8 cellular contexts compared by ENCODE assay signal in the genomic region with DNA sequence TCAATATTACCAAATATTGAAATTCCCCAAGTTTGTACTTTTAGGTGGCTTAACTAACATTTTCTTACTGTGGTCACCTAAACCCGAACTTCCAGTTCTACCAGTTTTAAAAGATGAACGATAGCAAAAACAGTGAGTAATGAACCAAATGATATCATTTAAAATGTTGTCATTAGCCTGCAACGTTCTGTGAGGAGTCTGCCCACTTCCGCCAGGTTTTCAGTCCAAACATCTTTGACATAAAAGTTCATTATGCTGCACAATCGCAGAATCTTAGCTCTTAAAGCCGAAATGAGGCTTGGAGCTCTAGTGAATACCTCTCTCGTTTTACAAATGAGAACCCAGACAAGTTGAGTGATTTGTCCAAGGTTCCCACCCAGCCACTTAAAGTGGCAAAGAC. TPM values are rescaled to one million over a fixed set of nuclear protein-coding genes. Genes with fewer than 3 reads are reported as not detected.
DNase-seq lines count a peak whose midpoint lies in the region; TF ChIP-seq lines count a peak whose summit lies in the region.

No MANE protein-coding gene starts in this region.

- H3K27ac ChIP-seq in Karpas-422 (ENCODE audit: low read length): no peak overlapping the region

- H3K4me1 ChIP-seq in Karpas-422 (ENCODE audit: low read length) (peaks cover 15% of the 10 kb centered on the region), mononuclear cell (ENCODE audit: insufficient read depth, low read length) (peaks cover 13% of the 10 kb centered on the region)

- no peak overlapping the region for H2AFZ ChIP-seq in Karpas-422 (ENCODE audit: low read length)

- H3K4me2 ChIP-seq in Karpas-422 (ENCODE audit: low read depth, low read length, poor library complexity, severe bottlenecking): peak overlapping the region; percentile 65

- H3K36me3 Mint-ChIP-seq in Calu3 (ENCODE audit: insufficient read depth, unreplicated experiment): peaks cover 39% of the 10 kb centered on the region

- TF ChIP-seq CTCF in Calu3 (IDR thresholded peaks at IDR 0.05; ENCODE audit: unreplicated experiment): no peak
- TF ChIP-seq CTCF in cardiac fibroblast (IDR thresholded peaks at IDR 0.05; ENCODE audit: low read depth, low read length): no peak

- H3K27me3 ChIP-seq in Karpas-422 (ENCODE audit: low read length) (no peaks in the 10 kb centered on the region), mononuclear cell (ENCODE audit: insufficient read depth, low read length) (no peaks in the 10 kb centered on the region)

- intact Hi-C loops in Calu3 (cut with micrococcal nuclease; ENCODE audit: unreplicated experiment): no loop called here

- peak overlapping the region; percentile 89 for H3K27ac Mint-ChIP-seq in Calu3 (ENCODE audit: unreplicated experiment)

- H4K20me1 ChIP-seq in Karpas-422 (ENCODE audit: insufficient read depth, low read depth, low read length): no peaks in the 10 kb centered on the region

- H3K36me3 ChIP-seq in Karpas-422 (ENCODE audit: insufficient read depth, low read length): no peaks in the 10 kb centered on the region

- H3K9me3 ChIP-seq in Karpas-422 (ENCODE audit: low read length): no peaks in the 10 kb centered on the region
- no peaks in the 10 kb centered on the region for H3K9me3 ChIP-seq in mononuclear cell (ENCODE audit: low read depth, low read length)

- TSS peak; percentile 86 for BruUV-seq in Calu3 (replicated peaks; lab: Mats Ljungman, UMichigan)

- peaks cover 24% of the 10 kb centered on the region for H3K79me2 ChIP-seq in Karpas-422 (ENCODE audit: low read length)

- no peaks in the 10 kb centered on the region for H3K9me2 ChIP-seq in Karpas-422 (replicated peaks; ENCODE audit: insufficient read depth, low read length)

- H3K9me3 Mint-ChIP-seq in Calu3 (ENCODE audit: low read depth, unreplicated experiment): no peaks in the 10 kb centered on the region

- CTCF ChIA-PET in Calu3 (lab: Charles Lee): no interaction called here

- peak; percentile 2 for DNase-seq in Calu3
- peak; percentile 52 for DNase-seq in Karpas-422
- DNase-seq in cardiac fibroblast (ENCODE audit: low read depth in 2 of 2): peak; percentile 24 to 46
- DNase-seq in NCI-H146 treated with DMSO at 0.1 percent for 48 hours (lab: John Stamatoyannopoulos, UW; ENCODE audit: unreplicated experiment): no peak
- no peak for DNase-seq in C1 segment of cervical spinal cord (lab: John Stamatoyannopoulos, UW)
- DNase-seq in SKM-1 (lab: John Stamatoyannopoulos, UW; ENCODE audit: unreplicated experiment): no peak
- no peak for DNase-seq in nucleus accumbens (lab: John Stamatoyannopoulos, UW)

- peaks cover 16% of the 10 kb centered on the region for H3K4me1 Mint-ChIP-seq in Calu3 (ENCODE audit: low read depth, unreplicated experiment)

- peak overlapping the region; percentile 89 for H3K4me3 Mint-ChIP-seq in Calu3 (ENCODE audit: low read depth, unreplicated experiment)

- H3K4me3 ChIP-seq in Karpas-422 (ENCODE audit: low read length) (peak overlapping the region; percentile 69), cardiac fibroblast (replicated peaks in 1 of 2; ENCODE audit: low read depth in 2 of 2, low read length in 2 of 2) (peak overlapping the region; percentile 74 to 77), mononuclear cell (ENCODE audit: low read length) (peak overlapping the region; percentile 71)

- H3K27me3 Mint-ChIP-seq in Calu3 (ENCODE audit: unreplicated experiment): no peaks in the 10 kb centered on the region

- H3K9ac ChIP-seq in Karpas-422 (ENCODE audit: low read length): peak overlapping the region; percentile 78

RNA-seq across cellular contexts. Expression of a gene that starts 0.8 kb away (rescaled TPM):
- 34.4 and 41.5 TPM in 2 replicates for total RNA-seq in Calu3 (2022)
- total RNA-seq in Karpas-422 (2014; rRNA removed; shearing (Covaris generic); ENCODE audit: low replicate concordance): 8.2 and 39.5 TPM in 2 replicates
- 111 TPM for total RNA-seq in mononuclear cell

RNA-seq across cellular contexts. Expression of a gene that starts 19.1 kb away (rescaled TPM):
- total RNA-seq in Calu3 (2022) (not detected in 2 replicates), mononuclear cell (not detected)
- total RNA-seq in Karpas-422 (2014; rRNA removed; shearing (Covaris generic); ENCODE audit: low replicate concordance): not detected in 2 replicates

RNA-seq across cellular contexts. Expression of a gene that starts 49.7 kb away (rescaled TPM):
- total RNA-seq in Calu3 (2022): 0.97 and 1.6 TPM in 2 replicates
- not detected in 2 replicates for total RNA-seq in Karpas-422 (2014; rRNA removed; shearing (Covaris generic); ENCODE audit: low replicate concordance)
- total RNA-seq in mononuclear cell: not detected

Comparison
In these comparisons a context has a peak if more than half of its experiments do, and no peak if none do; other contexts are left out.
1. DNase-seq: peak in Calu3 (single experiment), Karpas-422 (single experiment) and cardiac fibroblast (2 of 2); none in NCI-H146 treated with DMSO at 0.1 percent for 48 hours (single experiment), C1 segment of cervical spinal cord (0 of 14), SKM-1 (single experiment) and nucleus accumbens (0 of 56).
2. Peak in every context shown above with its lines, with median percentiles within 50 percentile points of each other: H3K4me3 ChIP-seq.